9 cellular contexts compared by ENCODE assay signal in genomic region chr21:28521932-28522826, GRCh38.
A peak's percentile ranks its signal among the peaks of the same experiment; 100 is the strongest.
DNase-seq lines count a peak whose midpoint lies in the region; ATAC-seq and TF ChIP-seq lines count a peak whose summit lies in the region.
"Had no signal": no experiment of that assay in that cellular context is flagged by ENCODE, and none has a peak within 500 bp of the region (broad histone marks: within the 10 kb centered on the region; RNA-seq: fewer than 3 reads in every experiment).

No MANE protein-coding gene starts in this region.

- TF ChIP-seq CTCF in upper lobe of left lung (IDR thresholded peaks at IDR 0.05), result peak in 2 of 6 experiments; percentile 16 to 21

- intact Hi-C loops in Right ventricle myocardium inferior (cut with DNase I) (loop anchor here (5.0 kb wide), 2 partner anchors 115 to 1675 kb away; partner anchors contain the start of gene ADAMTS1), cardiac septum (cut with DNase I) (loop anchor here (2.0 kb wide), 1 partner anchor 111 kb away; no protein-coding TSS in a partner anchor), right cardiac atrium (cut with DNase I) (loop anchor here in 2 of 4 donors (10.0 kb wide), 2 partner anchors 113 to 223 kb away; no protein-coding TSS in a partner anchor)

- H3K27ac ChIP-seq in SK-N-MC, result no peak overlapping the region
- H3K27ac ChIP-seq in right cardiac atrium (ENCODE audit: low read length), result peak overlapping the region; percentile 7
- peak overlapping the region in 1 of 4 donors; percentile 14 for H3K27ac ChIP-seq in upper lobe of left lung
- H3K27ac ChIP-seq: psoas muscle had no signal

- no peak for TF ChIP-seq EP300 in upper lobe of left lung (IDR thresholded peaks at IDR 0.05)

- H3K9me3 ChIP-seq in SK-N-MC (ENCODE audit: low read depth, low read length) (no peaks in the 10 kb centered on the region), right cardiac atrium (ENCODE audit: control insufficient read depth, low read length) (no peaks in the 10 kb centered on the region), upper lobe of left lung (no peaks in the 10 kb centered on the region)
- H3K9me3 ChIP-seq: psoas muscle had no signal

- DNase-seq in Right ventricle myocardium inferior (ENCODE audit: missing footprints), result no peak
- DNase-seq in cardiac septum (ENCODE audit: low spot score), result no peak
- peak; percentile 51 for DNase-seq in SK-N-MC (ENCODE audit: low read depth, low spot score)
- DNase-seq in right cardiac atrium, result peak in 2 of 3 donors; percentile 8 to 27
- no peak for DNase-seq in upper lobe of left lung
- DNase-seq in occipital lobe (lab: John Stamatoyannopoulos, UW), result no peak
- DNase-seq: psoas muscle had no signal

- H3K27me3 ChIP-seq in right cardiac atrium (ENCODE audit: control insufficient read depth, insufficient read depth) (no peaks in the 10 kb centered on the region), upper lobe of left lung (no peaks in the 10 kb centered on the region)

- 49% methylated on average over 10 of the region's 10 CpGs for WGBS in right cardiac atrium
- WGBS in upper lobe of left lung, 2 donors, result 29 to 42% methylated on average over 10 of the region's 10 CpGs

- no peak overlapping the region for H3K9ac ChIP-seq in SK-N-MC (ENCODE audit: insufficient read length)

- no peak overlapping the region for H3K4me3 ChIP-seq in SK-N-MC
- H3K4me3 ChIP-seq in right cardiac atrium (ENCODE audit: low read length), result no peak overlapping the region
- no peak overlapping the region for H3K4me3 ChIP-seq in upper lobe of left lung
- H3K4me3 ChIP-seq: psoas muscle had no signal

- ATAC-seq in Right ventricle myocardium inferior (peak; percentile 13), right cardiac atrium (peak; percentile 64 to 82), upper lobe of left lung (ENCODE audit: low FRiP score in 2 of 2) (peak; percentile 30 to 41), HG02678 (IDR thresholded peaks at IDR 0.05; ENCODE audit: unreplicated experiment) (no peak), GM19463 (IDR thresholded peaks at IDR 0.05; ENCODE audit: unreplicated experiment) (no peak)

- H3K36me3 ChIP-seq in SK-N-MC (ENCODE audit: insufficient read depth, low read length), result no peaks in the 10 kb centered on the region
- H3K36me3 ChIP-seq in upper lobe of left lung, result no peaks in the 10 kb centered on the region

- TF ChIP-seq POLR2A in upper lobe of left lung (IDR thresholded peaks at IDR 0.05), result no peak

- peaks cover 1% of the 10 kb centered on the region for H3K4me1 ChIP-seq in right cardiac atrium (ENCODE audit: control insufficient read depth, insufficient read depth, low read length)
- H3K4me1 ChIP-seq in upper lobe of left lung, result peaks cover 0 to 18% (median 6%) of the 10 kb centered on the region in 4 donors
- H3K4me1 ChIP-seq: psoas muscle had no signal

Comparison
In these comparisons a context has a peak if more than half of its experiments do, and no peak if none do; other contexts are left out.
1. DNase-seq: peak in SK-N-MC (single experiment) and right cardiac atrium (2 of 3); none in Right ventricle myocardium inferior (single experiment), cardiac septum (single experiment), upper lobe of left lung (0 of 2) and occipital lobe (single experiment).
2. ATAC-seq: peak in Right ventricle myocardium inferior (single experiment), right cardiac atrium (2 of 2) and upper lobe of left lung (2 of 2); none in HG02678 (single experiment) and GM19463 (single experiment).